In genomic region chr4:130127297-130127696, GRCh38 we compare ENCODE assay signal across 27 cellular contexts.
"Had no signal": no experiment of that assay in that cellular context is flagged by ENCODE, and none has a peak within 500 bp of the region (broad histone marks: within the 10 kb centered on the region; RNA-seq: fewer than 3 reads in every experiment).

No MANE protein-coding gene starts in this region.

- ATAC-seq: effector memory CD8-positive, alpha-beta T cell; esophagus mucosa; gastrocnemius medialis; heart right ventricle; left cardiac atrium; left lung; left ventricle myocardium superior; lower lobe of right lung; mucosa of descending colon had no signal

- H3K4me1 ChIP-seq: esophagus squamous epithelium, gastrocnemius medialis, heart right ventricle, left lung, lower lobe of right lung had no signal

- H3K4me3 ChIP-seq: coronary artery, esophagus squamous epithelium, gastrocnemius medialis, heart right ventricle, left lung, lower lobe of right lung, mucosa of descending colon had no signal

- H3K9me3 ChIP-seq: gastrocnemius medialis, lower lobe of right lung, mucosa of descending colon had no signal

- H3K36me3 ChIP-seq: esophagus squamous epithelium, gastrocnemius medialis, heart right ventricle, left lung, lower lobe of right lung had no signal

- H3K27ac ChIP-seq: coronary artery, epithelial cell of prostate, esophagus squamous epithelium, gastrocnemius medialis, heart right ventricle, left lung, lower lobe of right lung had no signal

- DNase-seq: dermis blood vessel endothelial cell; effector CD8-positive, alpha-beta T cell; effector memory CD8-positive, alpha-beta T cell; endodermal cell; erythroblast; esophagus squamous epithelium; foreskin fibroblast; foreskin melanocyte; gastrocnemius medialis; glutamatergic neuron; head of caudate nucleus; heart right ventricle; hippocampal formation; left cardiac atrium; left lung; left ventricle myocardium superior; lower lobe of right lung; mesenchymal stem cell; mucosa of descending colon; naive B cell had no signal

- FAIRE-seq: colon, endometrium, islet of Langerhans, keratinocyte had no signal

- H3K27me3 ChIP-seq: esophagus squamous epithelium, gastrocnemius medialis, heart right ventricle, left lung had no signal
